In the genomic region with DNA sequence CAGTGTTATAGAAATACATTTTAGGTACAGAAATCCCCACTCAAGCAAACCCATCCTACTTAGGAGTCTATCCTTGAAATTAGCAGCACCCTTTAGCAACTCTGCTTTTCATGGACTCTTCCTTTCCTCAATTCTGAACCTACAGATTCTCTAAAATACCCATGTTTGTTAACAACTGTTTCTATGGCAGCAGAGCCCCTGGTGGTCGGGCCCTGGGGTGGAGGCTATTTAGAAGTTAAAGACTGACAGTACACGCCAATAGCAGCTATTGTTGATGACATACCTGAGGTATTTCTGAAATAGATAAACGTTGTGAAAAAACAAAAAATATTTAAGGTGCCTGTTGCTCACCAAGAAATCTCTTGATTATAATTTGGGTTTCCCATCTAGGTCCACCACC, we compare ENCODE assay signal across 16 cellular contexts. TPM values are rescaled to one million over a fixed set of nuclear protein-coding genes. Genes with fewer than 3 reads are reported as not detected.
DNase-seq lines count a peak whose midpoint lies in the region; TF ChIP-seq lines count a peak whose summit lies in the region.
"Had no signal": no experiment of that assay in that cellular context is flagged by ENCODE, and none has a peak within 500 bp of the region (broad histone marks: within the 10 kb centered on the region; RNA-seq: fewer than 3 reads in every experiment).

No MANE protein-coding gene starts in this region.

- no peak overlapping the region for H4K91ac ChIP-seq in H9 (ENCODE audit: insufficient read length, low read depth, low read length)

- no peak for TF ChIP-seq POLR2A in testis (IDR thresholded peaks at IDR 0.05)

- H3K9ac ChIP-seq in H9 (ENCODE audit: extremely low read depth, insufficient read length, low read length) (no peak overlapping the region), endodermal cell (ENCODE audit: extremely low read depth, low read length, poor library complexity, severe bottlenecking) (peak overlapping the region; percentile 54)
- H3K9ac ChIP-seq: GM23248 had no signal

- intact Hi-C loops in posterior vena cava (cut with DNase I) = no loop called here
- intact Hi-C loops in testis (cut with DNase I; ENCODE audit: low total_unique reads) = no loop called here

- H3K36me3 Mint-ChIP-seq in H9 (ENCODE audit: insufficient read depth in 1 of 3, low read depth in 3 of 3) = no peaks in the 10 kb centered on the region
- H3K36me3 Mint-ChIP-seq in endodermal cell (ENCODE audit: low read depth) = peaks cover 4% of the 10 kb centered on the region
- no peaks in the 10 kb centered on the region for H3K36me3 Mint-ChIP-seq in osteocyte (ENCODE audit: unreplicated experiment)

- H3K36me3 ChIP-seq in endodermal cell (ENCODE audit: control insufficient read depth, insufficient read depth, low read length) (no peaks in the 10 kb centered on the region), testis (ENCODE audit: low read depth, missing control alignments) (no peaks in the 10 kb centered on the region)
- H3K36me3 ChIP-seq: BE2C, HAP-1 had no signal

- no peak overlapping the region for H3K56ac ChIP-seq in H9 (ENCODE audit: insufficient read length, low read depth, low read length)

- H2BK15ac ChIP-seq in H9 (ENCODE audit: low read depth, low read length) = no peak overlapping the region

- no peak overlapping the region for H3K4me2 ChIP-seq in H9 (ENCODE audit: insufficient read depth, insufficient read length, low read length)

- no peak overlapping the region for H2BK5ac ChIP-seq in H9 (ENCODE audit: insufficient read length, low read length)

- no peak overlapping the region for H2BK20ac ChIP-seq in H9 (ENCODE audit: low read depth, low read length, poor library complexity, severe bottlenecking)

- no peaks in the 10 kb centered on the region for H3K9me3 Mint-ChIP-seq in H9
- peaks cover 10% of the 10 kb centered on the region for H3K9me3 Mint-ChIP-seq in endodermal cell
- peaks cover 1% of the 10 kb centered on the region for H3K9me3 Mint-ChIP-seq in osteocyte (ENCODE audit: unreplicated experiment)

- H3K79me1 ChIP-seq in H9 (ENCODE audit: insufficient read depth, low read depth, low read length, poor library complexity, severe bottlenecking) = no peaks in the 10 kb centered on the region

- H3K4me1 Mint-ChIP-seq in H9 = peaks cover 17 to 32% of the 10 kb centered on the region in 2 experiments
- peaks cover 45% of the 10 kb centered on the region for H3K4me1 Mint-ChIP-seq in endodermal cell
- no peaks in the 10 kb centered on the region for H3K4me1 Mint-ChIP-seq in osteocyte (ENCODE audit: unreplicated experiment)
- H3K4me1 Mint-ChIP-seq: CD4-positive, CD25-positive, alpha-beta regulatory T cell had no signal

- H3K27ac Mint-ChIP-seq in H9 (peak overlapping the region; percentile 32 to 69 (median 64); a peak in 1 of 7 replicates), endodermal cell (peak overlapping the region; percentile 83), osteocyte (ENCODE audit: unreplicated experiment) (no peak overlapping the region)
- H3K27ac Mint-ChIP-seq: CD4-positive, CD25-positive, alpha-beta regulatory T cell had no signal

- H3K18ac ChIP-seq in H9 (ENCODE audit: insufficient read length, low read depth, low read length) = no peak overlapping the region

- no CpG with 5 or more reads among the region's 3 CpGs for WGBS in H9 (ENCODE audit: extremely low coverage, insufficient read length, low lambda C conversion rate)
- WGBS in endodermal cell (ENCODE audit: insufficient coverage in 1 of 2, insufficient read length in 1 of 2), 2 experiments = 17 to 29% methylated on average over 2 to 3 of the region's 3 CpGs
- WGBS in testis, 2 donors = 58 to 64% methylated on average over 3 of the region's 3 CpGs

- no peak overlapping the region for H3K4ac ChIP-seq in H9 (ENCODE audit: low read depth, low read length)

- no peak overlapping the region for H3K23ac ChIP-seq in H9 (ENCODE audit: insufficient read length, low read depth, low read length)

- no peaks in the 10 kb centered on the region for H3K79me2 ChIP-seq in H9 (ENCODE audit: insufficient read depth, low read length)

- H2AFZ ChIP-seq in H9 (ENCODE audit: low read length) = no peak overlapping the region
- H2AFZ ChIP-seq: GM23248 had no signal

- H3K4me1 ChIP-seq in H9 (ENCODE audit: insufficient read depth, low read length) (no peaks in the 10 kb centered on the region), endodermal cell (ENCODE audit: control insufficient read depth, insufficient read depth, low read length) (peaks cover 5% of the 10 kb centered on the region), testis (no peaks in the 10 kb centered on the region)
- H3K4me1 ChIP-seq: BE2C, HAP-1 had no signal

- TF ChIP-seq CTCF in H9 (conservative IDR thresholded peaks at IDR 0.05) (peak; percentile 36; the same call in 1 of the 3 replicates), endodermal cell (conservative IDR thresholded peaks at IDR 0.05) (peak; percentile 56), testis (IDR thresholded peaks at IDR 0.05) (no peak), osteocyte (IDR thresholded peaks at IDR 0.05) (no peak)

- H3K4me3 ChIP-seq in endodermal cell (ENCODE audit: low read length) = peak overlapping the region; percentile 74
- no peak overlapping the region for H3K4me3 ChIP-seq in testis
- H3K4me3 ChIP-seq: GM23248, HAP-1, K562 had no signal

- H4K20me1 ChIP-seq in H9 (ENCODE audit: control insufficient read depth, insufficient read depth, insufficient read length) = no peaks in the 10 kb centered on the region

- no peak for DNase-seq in H9
- DNase-seq in NAMALWA (ENCODE audit: low spot score) = peak; percentile 7
- DNase-seq in endodermal cell = peak; percentile 68
- DNase-seq in posterior vena cava (ENCODE audit: low spot score) = peak; percentile 64
- DNase-seq in testis = no peak
- DNase-seq in osteocyte (ENCODE audit: extremely low spot score, unreplicated experiment) = no peak
- no peak for DNase-seq in HUDEP-2 (lab: John Stamatoyannopoulos, UW; ENCODE audit: unreplicated experiment in 76 of 76)
- DNase-seq: ACHN; BE2C; C1 segment of cervical spinal cord; Caco-2; CD4-positive, CD25-positive, alpha-beta regulatory T cell; GM23248; IMR-90 had no signal

- no peak overlapping the region for H2AK5ac ChIP-seq in H9 (ENCODE audit: insufficient read length, low read length)

- no peak overlapping the region for H2BK12ac ChIP-seq in H9 (ENCODE audit: insufficient read length, low read depth, low read length)

- H3K4me3 Mint-ChIP-seq in H9 (no peak overlapping the region), endodermal cell (peak overlapping the region; percentile 38), osteocyte (ENCODE audit: unreplicated experiment) (no peak overlapping the region)
- H3K4me3 Mint-ChIP-seq: CD4-positive, CD25-positive, alpha-beta regulatory T cell had no signal

- H3K14ac ChIP-seq in H9 (ENCODE audit: insufficient read depth, low read length) = no peak overlapping the region

- H3K27me3 ChIP-seq in H9 (ENCODE audit: insufficient read depth, low read length) = no peaks in the 10 kb centered on the region
- H3K27me3 ChIP-seq in endodermal cell (ENCODE audit: control insufficient read depth, insufficient read depth, low read length, poor library complexity, severe bottlenecking) = no peaks in the 10 kb centered on the region
- H3K27me3 ChIP-seq in testis = no peaks in the 10 kb centered on the region

- no peak overlapping the region for H4K5ac ChIP-seq in H9 (ENCODE audit: insufficient read length, low read depth, low read length)

- H3K9me3 ChIP-seq in H9 (ENCODE audit: control insufficient read depth, low read depth, low read length) = no peaks in the 10 kb centered on the region
- H3K9me3 ChIP-seq in endodermal cell (ENCODE audit: control insufficient read depth, low read length) = peaks cover 22% of the 10 kb centered on the region
- no peaks in the 10 kb centered on the region for H3K9me3 ChIP-seq in testis
- H3K9me3 ChIP-seq: BE2C, Caco-2, HAP-1 had no signal

- no peak overlapping the region for H2BK120ac ChIP-seq in H9 (ENCODE audit: low read depth, low read length, poor library complexity, severe bottlenecking)

- H3K27ac ChIP-seq in H9 (ENCODE audit: insufficient read length, low read depth, low read length) = no peak overlapping the region
- no peak overlapping the region for H3K27ac ChIP-seq in endodermal cell (ENCODE audit: low read depth, low read length)
- H3K27ac ChIP-seq in testis = no peak overlapping the region
- H3K27ac ChIP-seq: GM23248 had no signal

- no peaks in the 10 kb centered on the region for H3K23me2 ChIP-seq in H9 (ENCODE audit: insufficient read length, low read depth, low read length, poor library complexity, severe bottlenecking)

- H3K27me3 Mint-ChIP-seq in H9 (ENCODE audit: low read depth) = 0 out of 2 replicates have a peak, but pooled peaks cover 1% of the 10 kb centered on the region
- peaks cover 7% of the 10 kb centered on the region for H3K27me3 Mint-ChIP-seq in endodermal cell (ENCODE audit: insufficient read depth)
- H3K27me3 Mint-ChIP-seq in osteocyte (ENCODE audit: unreplicated experiment) = peaks cover 64% of the 10 kb centered on the region

- no peak overlapping the region for H4K8ac ChIP-seq in H9 (replicated peaks; ENCODE audit: insufficient read length, low read depth, low read length)

- H3T11ph ChIP-seq in H9 (ENCODE audit: low read length) = no peak overlapping the region

RNA-seq across cellular contexts. Expression of gene NRG4, which starts 23.4 kb away (rescaled TPM):
- total RNA-seq in H9 (2021) = not detected in 2 replicates
- total RNA-seq in endodermal cell = under 1 TPM; 0.51 to 0.95 TPM
- 0.11 TPM for polyA plus RNA-seq in endodermal cell (2013, experiment 1 of 2)
- 0.12 TPM for polyA plus RNA-seq in endodermal cell (2013, experiment 2 of 2)
- total RNA-seq in posterior vena cava = not detected
- 10 to 100 TPM; 10.8 to 14.6 TPM for total RNA-seq in testis
- 21.2 TPM for polyA plus RNA-seq in testis (ENCODE audit: insufficient read depth, low read depth, low replicate concordance)
- total RNA-seq in osteocyte = not detected in 2 replicates
- total RNA-seq: CD4-positive, CD25-positive, alpha-beta regulatory T cell; GM23248; IMR-90 had no signal
- polyA plus RNA-seq: CD4-positive, CD25-positive, alpha-beta regulatory T cell; IMR-90 had no signal

RNA-seq across cellular contexts. Expression of gene TMEM266, which starts 24.2 kb away (rescaled TPM):
- 0.55 and 0.81 TPM in 2 replicates for total RNA-seq in H9 (2021)
- total RNA-seq in endodermal cell = 1 to 10 TPM; 1.8 to 2.0 TPM
- polyA plus RNA-seq in endodermal cell (2013, experiment 1 of 2) = 1.4 TPM
- polyA plus RNA-seq in endodermal cell (2013, experiment 2 of 2) = 0.91 TPM
- under 1 TPM in 1 of 2 donors, not detected in 1; 0.28 TPM for total RNA-seq in posterior vena cava
- 10 to 100 TPM in 1 of 2 donors, 1 to 10 TPM in 1; 6.0 to 12.4 TPM for total RNA-seq in testis
- polyA plus RNA-seq in testis (ENCODE audit: insufficient read depth, low read depth, low replicate concordance) = 4.2 TPM
- total RNA-seq in osteocyte = not detected in 2 replicates
- total RNA-seq: GM23248, IMR-90, K562 had no signal
- polyA plus RNA-seq: GM23248, IMR-90, K562 had no signal

Comparison
In these comparisons a context has a peak if more than half of its experiments do, and no peak if none do; other contexts are left out.
1. DNase-seq: peak in NAMALWA (single experiment), endodermal cell (single experiment) and posterior vena cava (single experiment); none in H9 (single experiment), testis (single experiment), osteocyte (single experiment) and HUDEP-2 (0 of 76).
2. CTCF ChIP-seq: peak in H9 (single experiment) and endodermal cell (single experiment); none in testis (0 of 3) and osteocyte (single experiment).
3. RNA of gene NRG4, which starts 23.4 kb away (total RNA-seq): 10.8 to 14.6 TPM in testis; 0.51 to 0.95 TPM in endodermal cell, not detected in H9, not detected in posterior vena cava and not detected in osteocyte; every median in the first group is over 4 times any median in the second.